1 cellular context compared by ENCODE assay signal in genomic region chrX:154535892-154536291, GRCh38.
TF ChIP-seq lines count a peak whose summit lies in the region.

No MANE protein-coding gene starts in this region.

TF ChIP-seq in A549, 52 proteins besides CTCF, POLR2A, EP300 and RAD21 (continued from another document):
- TF ChIP-seq, protein P1, sequence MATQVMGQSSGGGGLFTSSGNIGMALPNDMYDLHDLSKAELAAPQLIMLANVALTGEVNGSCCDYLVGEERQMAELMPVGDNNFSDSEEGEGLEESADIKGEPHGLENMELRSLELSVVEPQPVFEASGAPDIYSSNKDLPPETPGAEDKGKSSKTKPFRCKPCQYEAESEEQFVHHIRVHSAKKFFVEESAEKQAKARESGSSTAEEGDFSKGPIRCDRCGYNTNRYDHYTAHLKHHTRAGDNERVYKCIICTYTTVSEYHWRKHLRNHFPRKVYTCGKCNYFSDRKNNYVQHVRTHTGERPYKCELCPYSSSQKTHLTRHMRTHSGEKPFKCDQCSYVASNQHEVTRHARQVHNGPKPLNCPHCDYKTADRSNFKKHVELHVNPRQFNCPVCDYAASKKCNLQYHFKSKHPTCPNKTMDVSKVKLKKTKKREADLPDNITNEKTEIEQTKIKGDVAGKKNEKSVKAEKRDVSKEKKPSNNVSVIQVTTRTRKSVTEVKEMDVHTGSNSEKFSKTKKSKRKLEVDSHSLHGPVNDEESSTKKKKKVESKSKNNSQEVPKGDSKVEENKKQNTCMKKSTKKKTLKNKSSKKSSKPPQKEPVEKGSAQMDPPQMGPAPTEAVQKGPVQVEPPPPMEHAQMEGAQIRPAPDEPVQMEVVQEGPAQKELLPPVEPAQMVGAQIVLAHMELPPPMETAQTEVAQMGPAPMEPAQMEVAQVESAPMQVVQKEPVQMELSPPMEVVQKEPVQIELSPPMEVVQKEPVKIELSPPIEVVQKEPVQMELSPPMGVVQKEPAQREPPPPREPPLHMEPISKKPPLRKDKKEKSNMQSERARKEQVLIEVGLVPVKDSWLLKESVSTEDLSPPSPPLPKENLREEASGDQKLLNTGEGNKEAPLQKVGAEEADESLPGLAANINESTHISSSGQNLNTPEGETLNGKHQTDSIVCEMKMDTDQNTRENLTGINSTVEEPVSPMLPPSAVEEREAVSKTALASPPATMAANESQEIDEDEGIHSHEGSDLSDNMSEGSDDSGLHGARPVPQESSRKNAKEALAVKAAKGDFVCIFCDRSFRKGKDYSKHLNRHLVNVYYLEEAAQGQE (IDR thresholded peaks at IDR 0.05): no peak
- TF ChIP-seq JUN (IDR thresholded peaks at IDR 0.05) (no peak), CHD4 (IDR thresholded peaks at IDR 0.05; ENCODE audit: borderline replicate concordance) (no peak), NFE2L2 (conservative IDR thresholded peaks at IDR 0.05; ENCODE audit: low read length) (no peak), CHD2 (IDR thresholded peaks at IDR 0.05; ENCODE audit: low read length, partially characterized antibody) (no peak), RARB (CRISPR knock-in tag; IDR thresholded peaks at IDR 0.05) (no peak), FOSL2 (IDR thresholded peaks at IDR 0.05) (no peak), FOSL2 (CRISPR knock-in tag; IDR thresholded peaks at IDR 0.05) (no peak), POLR2AphosphoS2 (conservative IDR thresholded peaks at IDR 0.05; ENCODE audit: low read length) (no peak), TFCP2L1 (CRISPR knock-in tag; IDR thresholded peaks at IDR 0.05) (no peak), MAFK (IDR thresholded peaks at IDR 0.05; ENCODE audit: partially characterized antibody) (no peak), MYC (IDR thresholded peaks at IDR 0.05; ENCODE audit: borderline replicate concordance, low read length) (no peak), ZNF302 (CRISPR knock-in tag; IDR thresholded peaks at IDR 0.05) (no peak), CBX2 (IDR thresholded peaks at IDR 0.05; ENCODE audit: borderline replicate concordance, low read depth) (no peak), FOXS1 (CRISPR knock-in tag; IDR thresholded peaks at IDR 0.05) (no peak)
- TF ChIP-seq, protein P2, sequence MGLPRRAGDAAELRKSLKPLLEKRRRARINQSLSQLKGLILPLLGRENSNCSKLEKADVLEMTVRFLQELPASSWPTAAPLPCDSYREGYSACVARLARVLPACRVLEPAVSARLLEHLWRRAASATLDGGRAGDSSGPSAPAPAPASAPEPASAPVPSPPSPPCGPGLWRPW (IDR thresholded peaks at IDR 0.05): no peak
